In genomic region chr1:8746554-8746953, GRCh38 we compare ENCODE assay signal across 17 cellular contexts.
A peak's percentile ranks its signal among the peaks of the same experiment; 100 is the strongest.
DNase-seq lines count a peak whose midpoint lies in the region; ATAC-seq and TF ChIP-seq lines count a peak whose summit lies in the region.
"Had no signal": no experiment of that assay in that cellular context is flagged by ENCODE, and none has a peak within 500 bp of the region (broad histone marks: within the 10 kb centered on the region; RNA-seq: fewer than 3 reads in every experiment).

No MANE protein-coding gene starts in this region.

- DNase-seq in Daoy (ENCODE audit: low read depth) = peak; percentile 3
- DNase-seq in PC-3 = peak; percentile 48
- DNase-seq in fibroblast of peridontal ligament (ENCODE audit: extremely low read depth) = peak; percentile 26
- no peak for DNase-seq in HPDE6-E6E7 (ENCODE audit: extremely low spot score)
- DNase-seq in stimulated activated CD4-positive, alpha-beta T cell treated with anti-CD3 and anti-CD28 coated beads, Interleukin-2, amount 100 ng/mL, for 48 hours = no peak
- DNase-seq in SW 1271 (lab: John Stamatoyannopoulos, UW) = no peak
- DNase-seq in putamen (ENCODE audit: low spot score) = no peak
- DNase-seq: activated CD4-positive, alpha-beta T cell treated with anti-CD3 and anti-CD28 coated beads for 1 hour; activated naive CD4-positive, alpha-beta T cell; GF-D8; hypothalamus; mesendoderm; NCI-H1694; NCI-H446; nephron progenitor cell; SHP77 had no signal

- H3K9me2 ChIP-seq in PC-3 (replicated peaks; ENCODE audit: low read length) = no peaks in the 10 kb centered on the region

- peaks cover under 1% of the 10 kb centered on the region; the same call in 1 of the 2 replicates for H3K79me2 ChIP-seq in PC-3 (ENCODE audit: low read length)

- H3K4me1 ChIP-seq in HEK293 (ENCODE audit: control insufficient read depth, insufficient read depth, low read length) = 0 out of 2 replicates have a peak, but pooled peaks cover 2% of the 10 kb centered on the region
- peaks cover 28% of the 10 kb centered on the region for H3K4me1 ChIP-seq in PC-3 (ENCODE audit: insufficient read depth, low read length)

- H3K4me2 ChIP-seq in PC-3 (ENCODE audit: low read length) = no peak overlapping the region

- no peak overlapping the region for H2AFZ ChIP-seq in PC-3 (ENCODE audit: low read length)

- H3K36me3 ChIP-seq in HEK293 (ENCODE audit: control insufficient read depth in 2 of 2, insufficient read depth in 1 of 2, low read length in 2 of 2) (no peaks in the 10 kb centered on the region), PC-3 (ENCODE audit: low read depth, low read length) (no peaks in the 10 kb centered on the region)

- no peaks in the 10 kb centered on the region for H3K27me3 ChIP-seq in PC-3 (ENCODE audit: low read length)

- intact Hi-C loops in PC-3 (cut with micrococcal nuclease) = no loop called here

- H3K27ac ChIP-seq in HEK293 (ENCODE audit: extremely low read depth, low read depth, low read length) (no peak overlapping the region), PC-3 (ENCODE audit: low read length) (no peak overlapping the region)

- CTCF ChIA-PET in HEK293 (lab: Yijun Ruan, JAX) (interaction anchor here (0.7 kb wide), 1 partner anchor 20 kb away, joined by 3 read pairs; no protein-coding TSS in a partner anchor), PC-3 (lab: Charles Lee) (no interaction called here)

- TF ChIP-seq CTCF in HEK293 (tag by site-specific recombination; IDR thresholded peaks at IDR 0.05) (no peak), PC-3 (conservative IDR thresholded peaks at IDR 0.05; ENCODE audit: low read depth, low read length) (no peak)

- H3K9ac ChIP-seq in PC-3 (ENCODE audit: low read length) = no peak overlapping the region

- ATAC-seq in PC-3 = peak; percentile 41

- BruUV-seq in PC-3 (replicated peaks; lab: Mats Ljungman, UMichigan) = no TSS peak

- H3K4me3 ChIP-seq in HEK293 (ENCODE audit: low read depth, low read length) (no peak overlapping the region), PC-3 (ENCODE audit: low read length) (no peak overlapping the region)

- no peaks in the 10 kb centered on the region for H4K20me1 ChIP-seq in PC-3 (ENCODE audit: low read length)

- H3K9me3 ChIP-seq in HEK293 (ENCODE audit: control insufficient read depth, insufficient read depth, low read depth, low read length) = no peaks in the 10 kb centered on the region
- H3K9me3 ChIP-seq in PC-3 (ENCODE audit: low read length) = no peaks in the 10 kb centered on the region

- no peaks in the 10 kb centered on the region for H3F3A ChIP-seq in PC-3 (ENCODE audit: low read length, unreplicated experiment)

- POLR2A ChIA-PET in HEK293 (lab: Yijun Ruan, JAX) = no interaction called here
- POLR2A ChIA-PET in PC-3 (lab: Charles Lee; ENCODE audit: unreplicated experiment) = no interaction called here

TF ChIP-seq in HEK293, 187 proteins besides CTCF, POLR2A, EP300 and RAD21:
- TF ChIP-seq ZNF169 (tag by site-specific recombination; IDR thresholded peaks at IDR 0.05) = no peak
- TF ChIP-seq, protein P1, sequence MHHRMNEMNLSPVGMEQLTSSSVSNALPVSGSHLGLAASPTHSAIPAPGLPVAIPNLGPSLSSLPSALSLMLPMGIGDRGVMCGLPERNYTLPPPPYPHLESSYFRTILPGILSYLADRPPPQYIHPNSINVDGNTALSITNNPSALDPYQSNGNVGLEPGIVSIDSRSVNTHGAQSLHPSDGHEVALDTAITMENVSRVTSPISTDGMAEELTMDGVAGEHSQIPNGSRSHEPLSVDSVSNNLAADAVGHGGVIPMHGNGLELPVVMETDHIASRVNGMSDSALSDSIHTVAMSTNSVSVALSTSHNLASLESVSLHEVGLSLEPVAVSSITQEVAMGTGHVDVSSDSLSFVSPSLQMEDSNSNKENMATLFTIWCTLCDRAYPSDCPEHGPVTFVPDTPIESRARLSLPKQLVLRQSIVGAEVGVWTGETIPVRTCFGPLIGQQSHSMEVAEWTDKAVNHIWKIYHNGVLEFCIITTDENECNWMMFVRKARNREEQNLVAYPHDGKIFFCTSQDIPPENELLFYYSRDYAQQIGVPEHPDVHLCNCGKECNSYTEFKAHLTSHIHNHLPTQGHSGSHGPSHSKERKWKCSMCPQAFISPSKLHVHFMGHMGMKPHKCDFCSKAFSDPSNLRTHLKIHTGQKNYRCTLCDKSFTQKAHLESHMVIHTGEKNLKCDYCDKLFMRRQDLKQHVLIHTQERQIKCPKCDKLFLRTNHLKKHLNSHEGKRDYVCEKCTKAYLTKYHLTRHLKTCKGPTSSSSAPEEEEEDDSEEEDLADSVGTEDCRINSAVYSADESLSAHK (tag by site-specific recombination; IDR thresholded peaks at IDR 0.05) = peak; percentile 79
- peak; percentile 83 for TF ChIP-seq ZNF596 (tag by site-specific recombination; IDR thresholded peaks at IDR 0.05)
- TF ChIP-seq, protein P2, sequence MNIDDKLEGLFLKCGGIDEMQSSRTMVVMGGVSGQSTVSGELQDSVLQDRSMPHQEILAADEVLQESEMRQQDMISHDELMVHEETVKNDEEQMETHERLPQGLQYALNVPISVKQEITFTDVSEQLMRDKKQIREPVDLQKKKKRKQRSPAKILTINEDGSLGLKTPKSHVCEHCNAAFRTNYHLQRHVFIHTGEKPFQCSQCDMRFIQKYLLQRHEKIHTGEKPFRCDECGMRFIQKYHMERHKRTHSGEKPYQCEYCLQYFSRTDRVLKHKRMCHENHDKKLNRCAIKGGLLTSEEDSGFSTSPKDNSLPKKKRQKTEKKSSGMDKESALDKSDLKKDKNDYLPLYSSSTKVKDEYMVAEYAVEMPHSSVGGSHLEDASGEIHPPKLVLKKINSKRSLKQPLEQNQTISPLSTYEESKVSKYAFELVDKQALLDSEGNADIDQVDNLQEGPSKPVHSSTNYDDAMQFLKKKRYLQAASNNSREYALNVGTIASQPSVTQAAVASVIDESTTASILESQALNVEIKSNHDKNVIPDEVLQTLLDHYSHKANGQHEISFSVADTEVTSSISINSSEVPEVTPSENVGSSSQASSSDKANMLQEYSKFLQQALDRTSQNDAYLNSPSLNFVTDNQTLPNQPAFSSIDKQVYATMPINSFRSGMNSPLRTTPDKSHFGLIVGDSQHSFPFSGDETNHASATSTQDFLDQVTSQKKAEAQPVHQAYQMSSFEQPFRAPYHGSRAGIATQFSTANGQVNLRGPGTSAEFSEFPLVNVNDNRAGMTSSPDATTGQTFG (tag by site-specific recombination; IDR thresholded peaks at IDR 0.05; ENCODE audit: borderline replicate concordance) = no peak
- TF ChIP-seq, protein P3, sequence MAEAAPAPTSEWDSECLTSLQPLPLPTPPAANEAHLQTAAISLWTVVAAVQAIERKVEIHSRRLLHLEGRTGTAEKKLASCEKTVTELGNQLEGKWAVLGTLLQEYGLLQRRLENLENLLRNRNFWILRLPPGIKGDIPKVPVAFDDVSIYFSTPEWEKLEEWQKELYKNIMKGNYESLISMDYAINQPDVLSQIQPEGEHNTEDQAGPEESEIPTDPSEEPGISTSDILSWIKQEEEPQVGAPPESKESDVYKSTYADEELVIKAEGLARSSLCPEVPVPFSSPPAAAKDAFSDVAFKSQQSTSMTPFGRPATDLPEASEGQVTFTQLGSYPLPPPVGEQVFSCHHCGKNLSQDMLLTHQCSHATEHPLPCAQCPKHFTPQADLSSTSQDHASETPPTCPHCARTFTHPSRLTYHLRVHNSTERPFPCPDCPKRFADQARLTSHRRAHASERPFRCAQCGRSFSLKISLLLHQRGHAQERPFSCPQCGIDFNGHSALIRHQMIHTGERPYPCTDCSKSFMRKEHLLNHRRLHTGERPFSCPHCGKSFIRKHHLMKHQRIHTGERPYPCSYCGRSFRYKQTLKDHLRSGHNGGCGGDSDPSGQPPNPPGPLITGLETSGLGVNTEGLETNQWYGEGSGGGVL (tag by site-specific recombination; IDR thresholded peaks at IDR 0.05) = peak; percentile 72

Comparison
In these comparisons a context has a peak if more than half of its experiments do, and no peak if none do; other contexts are left out.
1. DNase-seq: peak in Daoy (single experiment), PC-3 (single experiment) and fibroblast of peridontal ligament (single experiment); none in HPDE6-E6E7 (single experiment), stimulated activated CD4-positive, alpha-beta T cell treated with anti-CD3 and anti-CD28 coated beads, Interleukin-2, amount 100 ng/mL, for 48 hours (0 of 2), SW 1271 (0 of 2) and putamen (single experiment).